In the genomic region with DNA sequence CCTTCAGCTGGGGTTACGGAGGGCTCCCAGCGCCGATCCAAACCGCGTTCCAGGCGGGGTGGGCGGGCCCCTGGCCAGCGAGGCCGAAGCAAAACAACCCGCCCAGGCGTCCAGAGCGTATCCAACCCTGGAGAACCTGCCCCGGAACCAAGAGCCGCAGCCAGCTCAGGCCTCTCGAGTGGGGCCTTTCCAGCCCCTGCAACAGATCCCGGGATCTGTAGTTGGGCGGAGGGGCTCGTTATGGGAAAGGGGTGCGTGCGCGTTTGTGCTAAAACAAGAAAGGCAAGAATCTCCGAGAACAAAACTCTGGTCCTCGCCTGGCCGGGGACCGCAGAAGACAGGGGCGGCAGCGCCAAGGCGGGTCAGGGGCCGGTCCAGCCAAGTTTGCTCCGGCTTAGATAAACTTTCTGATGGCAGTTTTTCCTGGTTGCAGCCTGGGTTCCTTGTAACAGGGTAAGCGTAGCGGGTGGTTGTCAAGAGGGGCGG, we compare ENCODE assay signal across 1 cellular context.
TF ChIP-seq lines count a peak whose summit lies in the region.

No MANE protein-coding gene starts in this region.

TF ChIP-seq in A549, 52 proteins besides CTCF, POLR2A, EP300 and RAD21 (continued from another document):
- TF ChIP-seq, protein P1, sequence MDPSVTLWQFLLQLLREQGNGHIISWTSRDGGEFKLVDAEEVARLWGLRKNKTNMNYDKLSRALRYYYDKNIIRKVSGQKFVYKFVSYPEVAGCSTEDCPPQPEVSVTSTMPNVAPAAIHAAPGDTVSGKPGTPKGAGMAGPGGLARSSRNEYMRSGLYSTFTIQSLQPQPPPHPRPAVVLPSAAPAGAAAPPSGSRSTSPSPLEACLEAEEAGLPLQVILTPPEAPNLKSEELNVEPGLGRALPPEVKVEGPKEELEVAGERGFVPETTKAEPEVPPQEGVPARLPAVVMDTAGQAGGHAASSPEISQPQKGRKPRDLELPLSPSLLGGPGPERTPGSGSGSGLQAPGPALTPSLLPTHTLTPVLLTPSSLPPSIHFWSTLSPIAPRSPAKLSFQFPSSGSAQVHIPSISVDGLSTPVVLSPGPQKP (IDR thresholded peaks at IDR 0.05; ENCODE audit: low read depth, low read length), result no peak
- TF ChIP-seq RNF2 (IDR thresholded peaks at IDR 0.05; ENCODE audit: borderline replicate concordance, low read depth) (no peak), TFCP2L1 (CRISPR knock-in tag; IDR thresholded peaks at IDR 0.05) (no peak), EHF (CRISPR knock-in tag; IDR thresholded peaks at IDR 0.05) (no peak), FOSB (CRISPR knock-in tag; IDR thresholded peaks at IDR 0.05) (no peak), SMC3 (IDR thresholded peaks at IDR 0.05) (no peak), NR3C1 (IDR thresholded peaks at IDR 0.05) (no peak), ZC3H11A (IDR thresholded peaks at IDR 0.05) (no peak), SREBF2 (IDR thresholded peaks at IDR 0.05) (no peak), FOXS1 (CRISPR knock-in tag; IDR thresholded peaks at IDR 0.05) (no peak), JUN (IDR thresholded peaks at IDR 0.05) (0 out of 5 replicates have a peak, but pooled peaks of 1 of the 2 experiments have one; percentile 46), MYC (IDR thresholded peaks at IDR 0.05; ENCODE audit: borderline replicate concordance, low read length) (no peak), JUNB (IDR thresholded peaks at IDR 0.05) (no peak), HOXB5 (CRISPR knock-in tag; IDR thresholded peaks at IDR 0.05) (no peak)
- TF ChIP-seq, protein P2, sequence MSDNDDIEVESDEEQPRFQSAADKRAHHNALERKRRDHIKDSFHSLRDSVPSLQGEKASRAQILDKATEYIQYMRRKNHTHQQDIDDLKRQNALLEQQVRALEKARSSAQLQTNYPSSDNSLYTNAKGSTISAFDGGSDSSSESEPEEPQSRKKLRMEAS (IDR thresholded peaks at IDR 0.05), result peak; percentile 46; the same call in 1 of the 2 replicates
- TF ChIP-seq, protein P3, sequence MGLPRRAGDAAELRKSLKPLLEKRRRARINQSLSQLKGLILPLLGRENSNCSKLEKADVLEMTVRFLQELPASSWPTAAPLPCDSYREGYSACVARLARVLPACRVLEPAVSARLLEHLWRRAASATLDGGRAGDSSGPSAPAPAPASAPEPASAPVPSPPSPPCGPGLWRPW (IDR thresholded peaks at IDR 0.05), result no peak
